27 cellular contexts compared by ENCODE assay signal in the genomic region with DNA sequence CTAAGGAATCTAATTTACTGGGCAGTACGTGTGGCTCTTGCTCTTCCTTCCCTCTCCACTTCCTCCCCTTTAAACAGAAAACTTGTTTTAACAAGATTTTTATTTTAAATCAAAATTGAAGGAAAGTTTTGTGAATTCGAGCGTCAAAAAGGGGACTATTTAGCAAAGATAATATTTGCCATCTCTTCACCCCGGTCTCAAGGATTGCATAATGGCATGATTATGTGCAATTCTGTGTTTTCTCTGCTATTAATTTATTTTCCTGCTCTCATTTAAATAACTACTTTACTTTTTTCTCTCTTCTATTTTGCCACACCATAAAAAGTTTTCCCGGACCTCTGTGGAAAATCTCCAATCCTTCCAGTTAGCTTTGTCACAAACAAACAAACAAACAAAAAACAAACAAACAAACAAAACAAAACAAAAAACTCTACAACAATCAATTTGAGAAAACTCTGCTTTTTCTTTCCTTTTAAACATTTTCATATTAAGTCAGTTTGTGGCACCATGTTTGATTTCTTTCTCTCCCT. TPM values are rescaled to one million over a fixed set of nuclear protein-coding genes. Genes with fewer than 3 reads are reported as not detected.
"Had no signal": no experiment of that assay in that cellular context is flagged by ENCODE, and none has a peak within 500 bp of the region (broad histone marks: within the 10 kb centered on the region; RNA-seq: fewer than 3 reads in every experiment).

No MANE protein-coding gene starts in this region.

- H3K36me3 Mint-ChIP-seq: memory B cell, mesothelial cell of epicardium had no signal

- H3K27ac ChIP-seq: foreskin keratinocyte, heart left ventricle, left ventricle myocardium inferior, lower lobe of right lung, prostate gland, right lobe of liver, testis, tibial nerve, upper lobe of right lung, vagina had no signal

- H3K9me3 ChIP-seq: heart left ventricle, left ventricle myocardium inferior, lower lobe of right lung, pancreas, prostate gland, right lobe of liver, testis, tibial nerve, upper lobe of right lung, vagina had no signal

- H3K36me3 ChIP-seq: heart left ventricle, left ventricle myocardium inferior, lower lobe of right lung, pancreas, prostate gland, right lobe of liver, tibial nerve, upper lobe of right lung, vagina had no signal

- H3K4me3 Mint-ChIP-seq: dendritic cell treated with granulocyte-macrophage colony-stimulating factor and Interleukin-4, amounts not matched to agents 40 ng/mL and 50 ng/mL, for 4 days; effector memory CD8-positive, alpha-beta T cell; memory B cell; mesothelial cell of epicardium; natural killer cell; neural crest cell; stimulated activated effector memory CD8-positive, alpha-beta T cell treated with anti-CD3 and anti-CD28 coated beads, Interleukin-12 subunit alpha, Interleukin-12 subunit beta, amount 100 ng/mL, for 72 hours had no signal

- H3K4me1 ChIP-seq: foreskin keratinocyte, prostate gland had no signal

- DNase-seq: effector memory CD8-positive, alpha-beta T cell; erythroblast; foreskin keratinocyte; heart left ventricle; hippocampal formation; left cardiac atrium; left ventricle myocardium inferior; lower lobe of right lung; natural killer cell; nucleus accumbens; pancreas; right lobe of liver; stimulated activated CD4-positive, alpha-beta T cell treated with anti-CD3 and anti-CD28 coated beads, Interleukin-4, amount 100 ng/mL, for 1 hour; stimulated activated CD8-positive, alpha-beta memory T cell treated with anti-CD3 and anti-CD28 coated beads, Interleukin-4, amount 100 ng/mL, for 48 hours; stimulated activated naive CD8-positive, alpha-beta T cell treated with anti-CD3 and anti-CD28 coated beads, Interleukin-15, amount 100 ng/mL, for 72 hours; testis; upper lobe of right lung had no signal

- H3K4me3 ChIP-seq: heart left ventricle, left ventricle myocardium inferior, lower lobe of right lung, pancreas, prostate gland, right lobe of liver, testis, tibial nerve, upper lobe of right lung, vagina had no signal

- H3K27ac Mint-ChIP-seq: dendritic cell treated with granulocyte-macrophage colony-stimulating factor and Interleukin-4, amounts not matched to agents 40 ng/mL and 50 ng/mL, for 4 days; effector memory CD8-positive, alpha-beta T cell; memory B cell; mesothelial cell of epicardium; natural killer cell; stimulated activated effector memory CD8-positive, alpha-beta T cell treated with anti-CD3 and anti-CD28 coated beads, Interleukin-12 subunit alpha, Interleukin-12 subunit beta, amount 100 ng/mL, for 72 hours; stimulated activated naive CD8-positive, alpha-beta T cell treated with anti-CD3 and anti-CD28 coated beads, Interleukin-15, amount 100 ng/mL, for 72 hours had no signal

- H3K9me3 Mint-ChIP-seq: dendritic cell treated with granulocyte-macrophage colony-stimulating factor and Interleukin-4, amounts not matched to agents 40 ng/mL and 50 ng/mL, for 4 days; effector memory CD8-positive, alpha-beta T cell; memory B cell; mesothelial cell of epicardium; natural killer cell; neural crest cell; stimulated activated naive CD8-positive, alpha-beta T cell treated with anti-CD3 and anti-CD28 coated beads, Interleukin-15, amount 100 ng/mL, for 72 hours had no signal

- ATAC-seq: effector memory CD8-positive, alpha-beta T cell; foreskin keratinocyte; heart left ventricle; left cardiac atrium; natural killer cell; pancreas; stimulated activated effector memory CD8-positive, alpha-beta T cell treated with anti-CD3 and anti-CD28 coated beads, Interleukin-12 subunit alpha, Interleukin-12 subunit beta, amount 100 ng/mL, for 72 hours; stimulated activated naive CD8-positive, alpha-beta T cell treated with anti-CD3 and anti-CD28 coated beads, Interleukin-15, amount 100 ng/mL, for 72 hours; upper lobe of right lung had no signal

RNA-seq across cellular contexts. Expression of a gene that starts 10.2 kb away (rescaled TPM):
- total RNA-seq: endothelial cell of umbilical vein, foreskin keratinocyte, left cardiac atrium, left ventricle myocardium inferior, lower lobe of right lung, mesothelial cell of epicardium, natural killer cell, right lobe of liver, subcutaneous adipose tissue, tibial nerve, upper lobe of right lung, vagina had no signal
